ENCODE assay signal across 18 cellular contexts in genomic region chr12:116590561-116590960, GRCh38. TPM values are rescaled to one million over a fixed set of nuclear protein-coding genes. Genes with fewer than 3 reads are reported as not detected.
A peak's percentile ranks its signal among the peaks of the same experiment; 100 is the strongest.
DNase-seq lines count a peak whose midpoint lies in the region; ATAC-seq, FAIRE-seq and TF ChIP-seq lines count a peak whose summit lies in the region.
"Had no signal": no experiment of that assay in that cellular context is flagged by ENCODE, and none has a peak within 500 bp of the region (broad histone marks: within the 10 kb centered on the region; RNA-seq: fewer than 3 reads in every experiment).

No MANE protein-coding gene starts in this region.

- H3K27me3 Mint-ChIP-seq in chondrocyte (ENCODE audit: low read depth) = no peaks in the 10 kb centered on the region

- H3K36me3 ChIP-seq in GM23248 (ENCODE audit: low read depth) = no peaks in the 10 kb centered on the region

- H3K9ac ChIP-seq in GM23248 = no peak overlapping the region

- H3K79me2 ChIP-seq in GM23248 (ENCODE audit: insufficient read depth) = no peaks in the 10 kb centered on the region

- peak; percentile 33 for TF ChIP-seq CTCF in A549 (IDR thresholded peaks at IDR 0.05)
- TF ChIP-seq CTCF in chondrocyte (IDR thresholded peaks at IDR 0.05) = peak; percentile 45

- H3F3A ChIP-seq in GM23248 (ENCODE audit: insufficient read depth) = peaks cover 22% of the 10 kb centered on the region

- in situ Hi-C loops in GM23248 (cut with MboI) = no loop called here

- no peaks in the 10 kb centered on the region for H4K20me1 ChIP-seq in GM23248 (ENCODE audit: insufficient read depth)

- H3K27ac Mint-ChIP-seq in chondrocyte (ENCODE audit: unreplicated experiment) = no peak overlapping the region
- H3K27ac Mint-ChIP-seq: activated CD4-positive, alpha-beta memory T cell treated with anti-CD3 and anti-CD28 coated beads, Interleukin-2, amount 10 ng/mL, durations not matched to agents 7 days and 5 days; effector memory CD8-positive, alpha-beta T cell; H9 had no signal

- H3K4me3 Mint-ChIP-seq in chondrocyte (ENCODE audit: unreplicated experiment) = no peak overlapping the region
- H3K4me3 Mint-ChIP-seq: activated CD4-positive, alpha-beta memory T cell treated with anti-CD3 and anti-CD28 coated beads, Interleukin-2, amount 10 ng/mL, durations not matched to agents 7 days and 5 days; brain; effector memory CD8-positive, alpha-beta T cell; H9 had no signal

- FAIRE-seq in A549 (lab: Jason Lieb, UNC) (no peak), frontal cortex (lab: Jason Lieb, UNC) (no peak)
- FAIRE-seq: G401.6, kidney, urothelium cell line had no signal

- CTCF ChIA-PET in A549 (lab: Yijun Ruan, JAX) = interaction anchor here (0.7 to 1.6 kb wide), 5 partner anchors 10 to 118 kb away, joined by 3 to 9 read pairs (median 4); no protein-coding TSS in a partner anchor

- DNase-seq in A549 (ENCODE audit: low read depth in 1 of 2, low spot score in 1 of 2) = peak; percentile 56 to 82
- peak; percentile 29 for DNase-seq in GM23248
- peak; percentile 29 to 37 for DNase-seq in NOMO-1 (lab: John Stamatoyannopoulos, UW; ENCODE audit: unreplicated experiment in 2 of 2)
- no peak for DNase-seq in chondrocyte (ENCODE audit: low spot score)
- no peak for DNase-seq in GM19238 (ENCODE audit: insufficient read length, low spot score)
- no peak for DNase-seq in frontal cortex (ENCODE audit: low spot score in 2 of 2)
- DNase-seq in NCI-H446 (lab: John Stamatoyannopoulos, UW) = no peak
- no peak for DNase-seq in 8988T
- DNase-seq: activated CD4-positive, alpha-beta memory T cell treated with anti-CD3 and anti-CD28 coated beads, Interleukin-2, amount 10 ng/mL, durations not matched to agents 7 days and 5 days; activated effector memory CD4-positive, alpha-beta T cell treated with anti-CD3 and anti-CD28 coated beads, Interleukin-2, amount 50 U/mL, for 16 hours; effector memory CD8-positive, alpha-beta T cell; H9; kidney; NCI-H2081; stimulated activated CD4-positive, alpha-beta T cell treated with anti-CD3 and anti-CD28 coated beads, Interleukin-2, amount 100 ng/mL, for 48 hours had no signal

- H3K4me1 Mint-ChIP-seq in chondrocyte (ENCODE audit: low read depth) = peaks cover 41% of the 10 kb centered on the region

- no peaks in the 10 kb centered on the region for H3K36me3 Mint-ChIP-seq in chondrocyte (ENCODE audit: low read depth)
- H3K36me3 Mint-ChIP-seq: brain had no signal

- peak; percentile 83 to 89 for ATAC-seq in A549
- ATAC-seq: effector memory CD8-positive, alpha-beta T cell had no signal

- H3K27me3 ChIP-seq in GM23248 (replicated peaks; ENCODE audit: insufficient read depth) = no peaks in the 10 kb centered on the region

- WGBS in A549 (ENCODE audit: missing lambda C conversion rate) = 3% methylated on average over 1 of the region's 1 CpG
- WGBS in GM23248 (ENCODE audit: low coverage in 1 of 2, low lambda C conversion rate in 2 of 2, missing lambda C conversion rate in 2 of 2), 2 experiments = 20 to 41% methylated on average over 1 of the region's 1 CpG

- no peak for TF ChIP-seq POLR2A in A549 (IDR thresholded peaks at IDR 0.05; ENCODE audit: low read length)

- H3K9me3 ChIP-seq in A549 (no peaks in the 10 kb centered on the region), GM23248 (ENCODE audit: low read depth) (no peaks in the 10 kb centered on the region)

- no peaks in the 10 kb centered on the region for H3K9me2 ChIP-seq in GM23248 (ENCODE audit: insufficient read depth)

- H2AFZ ChIP-seq in GM23248 = no peak overlapping the region

- H3K4me3 ChIP-seq in A549 = no peak overlapping the region
- no peak overlapping the region for H3K4me3 ChIP-seq in GM23248

- peak; percentile 52 to 57 for TF ChIP-seq RAD21 in A549 (conservative IDR thresholded peaks at IDR 0.05 in 1 of 2, IDR thresholded peaks at IDR 0.05 in 1 of 2)

- H3K4me1 ChIP-seq in A549 (peaks cover 24% of the 10 kb centered on the region), GM23248 (ENCODE audit: insufficient read depth) (peaks cover 26% of the 10 kb centered on the region)

- peak overlapping the region; percentile 25; the same call in 1 of the 3 replicates for H3K4me2 ChIP-seq in A549
- H3K4me2 ChIP-seq in GM23248 (ENCODE audit: unreplicated experiment) = no peak overlapping the region

- peak overlapping the region in 1 of 2 experiments; percentile 48; a peak in 2 of 6 replicates for H3K27ac ChIP-seq in A549
- no peak overlapping the region for H3K27ac ChIP-seq in GM23248

- H3K9me3 Mint-ChIP-seq in chondrocyte (ENCODE audit: low read depth) = no peaks in the 10 kb centered on the region
- H3K9me3 Mint-ChIP-seq: effector memory CD8-positive, alpha-beta T cell had no signal

- POLR2A ChIA-PET in A549 (lab: Yijun Ruan, JAX) = interaction anchor here (0.7 kb wide), 1 partner anchor 244 kb away, joined by 3 read pairs; no protein-coding TSS in a partner anchor

- TF ChIP-seq EP300 in A549 (IDR thresholded peaks at IDR 0.05) = no peak

TF ChIP-seq in A549, 52 proteins besides CTCF, POLR2A, EP300 and RAD21:
- TF ChIP-seq SMC3 (IDR thresholded peaks at IDR 0.05) (peak; percentile 41; the same call in 1 of the 3 replicates), RNF2 (IDR thresholded peaks at IDR 0.05; ENCODE audit: borderline replicate concordance, low read depth) (no peak), HOXB5 (CRISPR knock-in tag; IDR thresholded peaks at IDR 0.05) (peak; percentile 89), CEBPB (IDR thresholded peaks at IDR 0.05) (peak in 1 of 2 experiments; percentile 75; a peak in 1 of 4 replicates)

RNA-seq across cellular contexts. Expression of gene MAP1LC3B2, which starts 31.4 kb away (rescaled TPM):
- polyA plus RNA-seq in A549 (2011; rRNA removed) (2.8 and 6.7 TPM in 2 replicates), A549 (2017; fragmentation: RNase III; extraction: RNeasy Plus Mini Kit Qiagen cat#74134 plus additional on column Dnase treatment) (1.4 to 2.9 TPM (median 2.1 TPM) in 3 replicates), GM23248 (2016; fragmentation: Nextera tagmentation; extraction: Ambion mirVana) (8.4 and 9.0 TPM in 2 replicates)
- 0.50 and 0.57 TPM in 2 replicates for polyA plus RNA-seq in A549 (2012; cell fraction: cytosol; rRNA removed)
- 0.56 and 0.61 TPM in 2 replicates for polyA plus RNA-seq in A549 (2012; cell fraction: nucleus; rRNA removed)
- 2.8 TPM in 2 replicates for polyA minus RNA-seq in A549 (2011; rRNA and poly(A)+ RNA removed)
- 0.32 and 0.63 TPM in 2 replicates for total RNA-seq in GM23248 (2014; rRNA removed; shearing (Covaris generic))
- total RNA-seq in chondrocyte (3.3 to 4.1 TPM (median 3.3 TPM) in 3 replicates), frontal cortex (0.82 TPM)

Comparison
In these comparisons a context has a peak if more than half of its experiments do, and no peak if none do; other contexts are left out.
1. DNase-seq: peak in A549 (2 of 2), GM23248 (single experiment) and NOMO-1 (2 of 2); none in chondrocyte (single experiment), GM19238 (single experiment), frontal cortex (0 of 2), NCI-H446 (0 of 2) and 8988T (single experiment).